In the genomic region with DNA sequence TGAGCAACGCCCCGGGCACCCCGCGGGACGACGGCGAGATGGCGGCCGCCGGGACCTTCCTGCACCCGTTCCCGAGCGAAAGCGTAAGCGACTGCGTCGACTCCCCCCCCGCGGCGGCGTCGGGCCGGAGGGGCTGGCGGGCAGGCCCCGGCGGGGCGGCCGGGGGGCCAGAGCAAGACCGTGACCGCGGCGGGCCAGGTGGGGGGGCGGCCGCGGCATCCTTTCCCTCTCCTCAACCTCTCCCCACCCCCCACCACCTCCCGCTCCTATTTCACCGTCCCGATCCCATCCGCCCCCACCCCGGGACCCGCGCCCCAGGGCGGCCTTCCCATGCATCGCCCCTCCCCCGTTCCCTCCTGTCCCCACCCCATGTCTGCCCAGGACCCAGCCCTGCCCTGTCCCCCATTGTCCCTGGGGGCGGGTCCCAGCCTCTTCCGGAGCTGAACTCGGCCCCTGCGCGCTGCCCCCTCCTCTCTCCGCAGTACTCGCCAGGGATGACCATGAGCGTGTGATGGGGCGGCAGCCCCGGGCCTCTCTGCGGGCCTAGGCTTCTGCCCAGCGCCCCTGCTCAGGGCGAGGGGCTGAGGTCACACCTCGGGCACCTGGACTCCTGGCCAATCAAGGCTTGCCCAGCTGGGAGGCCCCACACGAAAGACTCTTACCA, we compare ENCODE assay signal across 1 cellular context.
TF ChIP-seq lines count a peak whose summit lies in the region.

No MANE protein-coding gene starts in this region.

TF ChIP-seq in K562, 482 proteins besides CTCF, POLR2A, EP300 and RAD21 (continued from another document and continues in another):
- TF ChIP-seq MXD1 (CRISPR knock-in tag; IDR thresholded peaks at IDR 0.05; ENCODE audit: borderline replicate concordance, poor library complexity, severe bottlenecking) (no peak), ELF4 (CRISPR knock-in tag; IDR thresholded peaks at IDR 0.05) (0 out of 2 replicates have a peak, but pooled peaks have one; percentile 22), ZNF766 (CRISPR knock-in tag; conservative IDR thresholded peaks at IDR 0.05) (no peak), SOX6 (IDR thresholded peaks at IDR 0.05) (no peak), RAD51 (IDR thresholded peaks at IDR 0.05; ENCODE audit: borderline replicate concordance, low read depth) (no peak), UBTF (IDR thresholded peaks at IDR 0.05; ENCODE audit: borderline replicate concordance in 1 of 2, low read depth in 2 of 2, low read length in 2 of 2) (no peak), REST (CRISPR knock-in tag; IDR thresholded peaks at IDR 0.05; ENCODE audit: low read depth) (peak; percentile 61; the same call in 1 of the 2 replicates), KLF13 (tag; IDR thresholded peaks at IDR 0.05; ENCODE audit: borderline replicate concordance, low read depth) (no peak), POLR2AphosphoS2 (IDR thresholded peaks at IDR 0.05; ENCODE audit: low read length) (peak; percentile 93; the same call in 1 of the 2 replicates), TBP (optimal IDR thresholded peaks at IDR 0.05; ENCODE audit: low read depth, low read length) (no peak), DACH1 (IDR thresholded peaks at IDR 0.05; ENCODE audit: partially characterized antibody) (no peak), NCOR1 (IDR thresholded peaks at IDR 0.05) (0 out of 2 replicates have a peak, but pooled peaks have one; percentile 4), ZFP30 (CRISPR knock-in tag; IDR thresholded peaks at IDR 0.05; ENCODE audit: borderline replicate concordance) (no peak), KAT7 (CRISPR knock-in tag; IDR thresholded peaks at IDR 0.05; ENCODE audit: borderline replicate concordance) (no peak), GTF2B (IDR thresholded peaks at IDR 0.05; ENCODE audit: extremely low read depth, insufficient read length) (no peak), PRMT5 (CRISPR knock-in tag; IDR thresholded peaks at IDR 0.05) (no peak), BRD9 (IDR thresholded peaks at IDR 0.05; ENCODE audit: low read depth, partially characterized antibody) (no peak), CHD2 (IDR thresholded peaks at IDR 0.05; ENCODE audit: low read depth, low read length) (no peak; the same call in 1 of the 2 replicates), ATF6 (CRISPR knock-in tag; IDR thresholded peaks at IDR 0.05) (no peak), SIN3A (IDR thresholded peaks at IDR 0.05; ENCODE audit: borderline replicate concordance in 2 of 2, control insufficient read depth in 1 of 2, low read depth in 2 of 2, low read length in 2 of 2) (no peak), STAT5A (IDR thresholded peaks at IDR 0.05; ENCODE audit: borderline replicate concordance, low read length) (no peak), XRCC4 (IDR thresholded peaks at IDR 0.05; ENCODE audit: extremely low read depth, insufficient read depth, insufficient read length) (no peak), ZNF740 (CRISPR knock-in tag; IDR thresholded peaks at IDR 0.05) (no peak), ZNF740 (tag; IDR thresholded peaks at IDR 0.05) (peak in 1 of 2 experiments; percentile 84; a peak in 2 of 4 replicates), HNRNPK (IDR thresholded peaks at IDR 0.05; ENCODE audit: low read depth, low read length, poor library complexity, severe bottlenecking) (no peak), ZNF140 (CRISPR knock-in tag; IDR thresholded peaks at IDR 0.05) (no peak), CSDE1 (IDR thresholded peaks at IDR 0.05) (no peak), TCF7 (IDR thresholded peaks at IDR 0.05; ENCODE audit: borderline replicate concordance) (no peak), HSF4 (CRISPR knock-in tag; IDR thresholded peaks at IDR 0.05; ENCODE audit: borderline replicate concordance) (no peak), ZNF184 (CRISPR knock-in tag; IDR thresholded peaks at IDR 0.05) (no peak), ZKSCAN8 (CRISPR knock-in tag; IDR thresholded peaks at IDR 0.05) (no peak), ZNF398 (CRISPR knock-in tag; IDR thresholded peaks at IDR 0.05) (no peak), PHF21A (IDR thresholded peaks at IDR 0.05; ENCODE audit: borderline replicate concordance, low read depth) (no peak), NR1H2 (CRISPR knock-in tag; IDR thresholded peaks at IDR 0.05) (no peak), HNRNPUL1 (IDR thresholded peaks at IDR 0.05; ENCODE audit: low read length) (no peak), FOXP1 (CRISPR knock-in tag; IDR thresholded peaks at IDR 0.05) (no peak), ERF (CRISPR knock-in tag; IDR thresholded peaks at IDR 0.05) (peak; percentile 82; the same call in 1 of the 2 replicates), TFAP4 (CRISPR knock-in tag; IDR thresholded peaks at IDR 0.05; ENCODE audit: borderline replicate concordance) (peak; percentile 63; the same call in 1 of the 2 replicates), ZNF589 (CRISPR knock-in tag; IDR thresholded peaks at IDR 0.05; ENCODE audit: low read depth) (no peak)
- TF ChIP-seq, protein P1, sequence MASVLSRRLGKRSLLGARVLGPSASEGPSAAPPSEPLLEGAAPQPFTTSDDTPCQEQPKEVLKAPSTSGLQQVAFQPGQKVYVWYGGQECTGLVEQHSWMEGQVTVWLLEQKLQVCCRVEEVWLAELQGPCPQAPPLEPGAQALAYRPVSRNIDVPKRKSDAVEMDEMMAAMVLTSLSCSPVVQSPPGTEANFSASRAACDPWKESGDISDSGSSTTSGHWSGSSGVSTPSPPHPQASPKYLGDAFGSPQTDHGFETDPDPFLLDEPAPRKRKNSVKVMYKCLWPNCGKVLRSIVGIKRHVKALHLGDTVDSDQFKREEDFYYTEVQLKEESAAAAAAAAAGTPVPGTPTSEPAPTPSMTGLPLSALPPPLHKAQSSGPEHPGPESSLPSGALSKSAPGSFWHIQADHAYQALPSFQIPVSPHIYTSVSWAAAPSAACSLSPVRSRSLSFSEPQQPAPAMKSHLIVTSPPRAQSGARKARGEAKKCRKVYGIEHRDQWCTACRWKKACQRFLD (CRISPR knock-in tag; IDR thresholded peaks at IDR 0.05), result no peak
- TF ChIP-seq, protein P2, sequence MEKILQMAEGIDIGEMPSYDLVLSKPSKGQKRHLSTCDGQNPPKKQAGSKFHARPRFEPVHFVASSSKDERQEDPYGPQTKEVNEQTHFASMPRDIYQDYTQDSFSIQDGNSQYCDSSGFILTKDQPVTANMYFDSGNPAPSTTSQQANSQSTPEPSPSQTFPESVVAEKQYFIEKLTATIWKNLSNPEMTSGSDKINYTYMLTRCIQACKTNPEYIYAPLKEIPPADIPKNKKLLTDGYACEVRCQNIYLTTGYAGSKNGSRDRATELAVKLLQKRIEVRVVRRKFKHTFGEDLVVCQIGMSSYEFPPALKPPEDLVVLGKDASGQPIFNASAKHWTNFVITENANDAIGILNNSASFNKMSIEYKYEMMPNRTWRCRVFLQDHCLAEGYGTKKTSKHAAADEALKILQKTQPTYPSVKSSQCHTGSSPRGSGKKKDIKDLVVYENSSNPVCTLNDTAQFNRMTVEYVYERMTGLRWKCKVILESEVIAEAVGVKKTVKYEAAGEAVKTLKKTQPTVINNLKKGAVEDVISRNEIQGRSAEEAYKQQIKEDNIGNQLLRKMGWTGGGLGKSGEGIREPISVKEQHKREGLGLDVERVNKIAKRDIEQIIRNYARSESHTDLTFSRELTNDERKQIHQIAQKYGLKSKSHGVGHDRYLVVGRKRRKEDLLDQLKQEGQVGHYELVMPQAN (IDR thresholded peaks at IDR 0.05; ENCODE audit: borderline replicate concordance), result no peak
- TF ChIP-seq, protein P3, sequence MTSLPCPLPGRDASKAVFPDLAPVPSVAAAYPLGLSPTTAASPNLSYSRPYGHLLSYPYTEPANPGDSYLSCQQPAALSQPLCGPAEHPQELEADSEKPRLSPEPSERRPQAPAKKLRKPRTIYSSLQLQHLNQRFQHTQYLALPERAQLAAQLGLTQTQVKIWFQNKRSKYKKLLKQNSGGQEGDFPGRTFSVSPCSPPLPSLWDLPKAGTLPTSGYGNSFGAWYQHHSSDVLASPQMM (CRISPR knock-in tag; IDR thresholded peaks at IDR 0.05), result no peak
